21 cellular contexts compared by ENCODE assay signal in genomic region chr9:14746655-14747054, GRCh38. TPM values are rescaled to one million over a fixed set of nuclear protein-coding genes. Genes with fewer than 3 reads are reported as not detected.
DNase-seq lines count a peak whose midpoint lies in the region; ATAC-seq, FAIRE-seq and TF ChIP-seq lines count a peak whose summit lies in the region.
"Had no signal": no experiment of that assay in that cellular context is flagged by ENCODE, and none has a peak within 500 bp of the region (broad histone marks: within the 10 kb centered on the region; RNA-seq: fewer than 3 reads in every experiment).

No MANE protein-coding gene starts in this region.

- H3K27ac Mint-ChIP-seq in endothelial cell (ENCODE audit: unreplicated experiment) = peak overlapping the region; percentile 91
- H3K27ac Mint-ChIP-seq in activated T-cell treated with anti-CD3 and anti-CD28 coated beads, Interleukin-2, amount 50 U/mL, for 72 hours = no peak overlapping the region
- H3K27ac Mint-ChIP-seq: CD4-positive, alpha-beta T cell had no signal

- no peaks in the 10 kb centered on the region for H3K79me2 ChIP-seq in keratinocyte (ENCODE audit: control insufficient read depth, insufficient read depth, low read length)

- H3K9me1 ChIP-seq in keratinocyte (ENCODE audit: control insufficient read depth, extremely low read depth, insufficient read depth, low read length) = no peaks in the 10 kb centered on the region

- H3K36me3 ChIP-seq in bronchial epithelial cell (ENCODE audit: control insufficient read depth, insufficient read depth, low read length) (no peaks in the 10 kb centered on the region), keratinocyte (ENCODE audit: control insufficient read depth in 2 of 2, extremely low read depth in 1 of 2, insufficient read depth in 2 of 2, low read length in 2 of 2) (no peaks in the 10 kb centered on the region)
- H3K36me3 ChIP-seq: BLaER1 had no signal

- ATAC-seq in activated T-cell treated with anti-CD3 and anti-CD28 coated beads, Interleukin-2, amount 50 U/mL, for 72 hours (replicated peaks in 1 of 2) = no peak
- ATAC-seq in HG02763 (IDR thresholded peaks at IDR 0.05; ENCODE audit: unreplicated experiment) = no peak

- H3K4me1 ChIP-seq in keratinocyte (ENCODE audit: control insufficient read depth, extremely low read depth, insufficient read depth, low read length) = peaks cover 7% of the 10 kb centered on the region

- H2AFZ ChIP-seq in keratinocyte (ENCODE audit: control insufficient read depth, low read length) = no peak overlapping the region

- no peaks in the 10 kb centered on the region for H3K36me3 Mint-ChIP-seq in endothelial cell (ENCODE audit: low read depth, unreplicated experiment)
- no peaks in the 10 kb centered on the region for H3K36me3 Mint-ChIP-seq in activated T-cell treated with anti-CD3 and anti-CD28 coated beads, Interleukin-2, amount 50 U/mL, for 72 hours (ENCODE audit: insufficient read depth in 2 of 2)

- no peaks in the 10 kb centered on the region for H4K20me1 ChIP-seq in keratinocyte (ENCODE audit: control insufficient read depth, extremely low read depth, insufficient read depth, low read length)
- H4K20me1 ChIP-seq: BLaER1 had no signal

- dilution Hi-C loops in keratinocyte (cut with MboI; ENCODE audit: extremely low pct_ligation_motif_present, low sequenced_read_pairs) = no loop called here

- H3K27ac ChIP-seq in keratinocyte (ENCODE audit: control insufficient read depth, insufficient read depth, low read length) = peak overlapping the region; percentile 7
- H3K27ac ChIP-seq: BLaER1 had no signal

- no peak overlapping the region for H3K9ac ChIP-seq in keratinocyte (ENCODE audit: control insufficient read depth, extremely low read depth, insufficient read depth, low read length)
- H3K9ac ChIP-seq: BLaER1 had no signal

- no peak for FAIRE-seq in bronchial epithelial cell (lab: Jason Lieb, UNC)
- no peak for FAIRE-seq in keratinocyte (lab: Jason Lieb, UNC)
- FAIRE-seq: H1 had no signal

- no peaks in the 10 kb centered on the region for H3K9me3 Mint-ChIP-seq in endothelial cell (ENCODE audit: unreplicated experiment)
- H3K9me3 Mint-ChIP-seq in activated T-cell treated with anti-CD3 and anti-CD28 coated beads, Interleukin-2, amount 50 U/mL, for 72 hours = peaks cover 3% of the 10 kb centered on the region in 2 donors
- H3K9me3 Mint-ChIP-seq: CD4-positive, alpha-beta T cell had no signal

- no peak overlapping the region for H3K4me3 Mint-ChIP-seq in endothelial cell (ENCODE audit: unreplicated experiment)
- H3K4me3 Mint-ChIP-seq in activated T-cell treated with anti-CD3 and anti-CD28 coated beads, Interleukin-2, amount 50 U/mL, for 72 hours = no peak overlapping the region
- H3K4me3 Mint-ChIP-seq: CD4-positive, alpha-beta T cell had no signal

- peak overlapping the region; percentile 14 for H3K4me2 ChIP-seq in keratinocyte (ENCODE audit: control insufficient read depth, extremely low read depth, insufficient read depth, low read depth, low read length)
- H3K4me2 ChIP-seq: BLaER1 had no signal

- peaks cover 53% of the 10 kb centered on the region for H3K4me1 Mint-ChIP-seq in endothelial cell (ENCODE audit: unreplicated experiment)
- peaks cover 13% of the 10 kb centered on the region for H3K4me1 Mint-ChIP-seq in activated T-cell treated with anti-CD3 and anti-CD28 coated beads, Interleukin-2, amount 50 U/mL, for 72 hours (ENCODE audit: low read depth)

- DNase-seq in bronchial epithelial cell (ENCODE audit: low read depth) (peak; percentile 29), endothelial cell (ENCODE audit: low spot score) (no peak), keratinocyte (ENCODE audit: low read depth, low spot score) (no peak), NCI-H345 (lab: John Stamatoyannopoulos, UW) (no peak), RPMI8226 (no peak)
- DNase-seq in activated T-cell treated with anti-CD3 and anti-CD28 coated beads, Interleukin-2, amount 50 U/mL, for 72 hours = no peak
- DNase-seq: ACHN; CD4-positive, alpha-beta T cell; COR-L47; DMS79; KBM-7; MM.1S; NCI-H1048; NCI-H1417 treated with DMSO at 0.1 percent for 48 hours; NCI-H187 treated with DMSO at 0.1 percent for 48 hours; NCI-H2107; NK-92 treated with Interleukin-12 subunit alpha and Interleukin-12 subunit beta, amount 100 ng/mL, for 24 hours had no signal

- H3K27me3 ChIP-seq in bronchial epithelial cell (ENCODE audit: control insufficient read depth, insufficient read depth, low read length) (no peaks in the 10 kb centered on the region), keratinocyte (ENCODE audit: control insufficient read depth, extremely low read depth, insufficient read depth, low read length) (no peaks in the 10 kb centered on the region)
- H3K27me3 ChIP-seq: BLaER1 had no signal

- TF ChIP-seq CTCF in bronchial epithelial cell (IDR thresholded peaks at IDR 0.05; ENCODE audit: insufficient read depth, low read length, severe bottlenecking) (no peak), endothelial cell (IDR thresholded peaks at IDR 0.05; ENCODE audit: unreplicated experiment) (no peak), keratinocyte (optimal IDR thresholded peaks at IDR 0.05 in 1 of 3, IDR thresholded peaks at IDR 0.05 in 1 of 3, conservative IDR thresholded peaks at IDR 0.05 in 1 of 3; ENCODE audit: extremely low read depth in 1 of 3, insufficient read depth in 2 of 3, low read length in 3 of 3) (no peak)

- H3K27me3 Mint-ChIP-seq in endothelial cell (ENCODE audit: unreplicated experiment) = peaks cover 1% of the 10 kb centered on the region
- peaks cover 22% of the 10 kb centered on the region for H3K27me3 Mint-ChIP-seq in activated T-cell treated with anti-CD3 and anti-CD28 coated beads, Interleukin-2, amount 50 U/mL, for 72 hours (ENCODE audit: low read depth)

- H3K4me3 ChIP-seq in bronchial epithelial cell (ENCODE audit: low read depth, low read length) = no peak overlapping the region
- no peak overlapping the region for H3K4me3 ChIP-seq in keratinocyte (ENCODE audit: control insufficient read depth in 2 of 3, extremely low read depth in 1 of 3, insufficient read depth in 2 of 3, low read depth in 1 of 3, low read length in 3 of 3)
- H3K4me3 ChIP-seq: BLaER1 had no signal

- no peaks in the 10 kb centered on the region for H3K9me3 ChIP-seq in keratinocyte (ENCODE audit: control insufficient read depth, low read depth, low read length)
- H3K9me3 ChIP-seq: BLaER1 had no signal

RNA-seq across cellular contexts. Expression of gene CER1, which starts 24.1 kb away (rescaled TPM):
- total RNA-seq in bronchial epithelial cell = not detected in 2 replicates
- total RNA-seq in endothelial cell (ENCODE audit: unreplicated experiment) = 5.2 TPM
- polyA plus RNA-seq in keratinocyte = not detected in 3 replicates
- polyA plus RNA-seq in keratinocyte (2011; ENCODE audit: low read depth) = not detected
- polyA plus RNA-seq in keratinocyte (2011; cell fraction: cytosol; rRNA removed) = not detected in 2 replicates
- not detected in 2 replicates for polyA plus RNA-seq in keratinocyte (2011; cell fraction: nucleus; rRNA removed)
- polyA plus RNA-seq in keratinocyte (2012; ENCODE audit: low replicate concordance) = not detected in 2 replicates
- not detected in 3 replicates for polyA minus RNA-seq in keratinocyte
- not detected for polyA minus RNA-seq in keratinocyte (2011; cell fraction: cytosol; rRNA and poly(A)+ RNA removed)
- not detected in 2 replicates for polyA minus RNA-seq in keratinocyte (2011; cell fraction: nucleus; rRNA and poly(A)+ RNA removed)
- total RNA-seq in activated T-cell treated with anti-CD3 and anti-CD28 coated beads, Interleukin-2, amount 50 U/mL, for 72 hours = not detected
- total RNA-seq: CD4-positive, alpha-beta T cell; NCI-H460 had no signal

RNA-seq across cellular contexts. Expression of gene ZDHHC21, which starts 53.4 kb away (rescaled TPM):
- total RNA-seq in bronchial epithelial cell = 8.4 and 21.6 TPM in 2 replicates
- total RNA-seq in endothelial cell (ENCODE audit: unreplicated experiment) = 16.5 TPM
- polyA plus RNA-seq in keratinocyte = 2.0 to 4.2 TPM (median 3.9 TPM) in 3 replicates
- polyA plus RNA-seq in keratinocyte (2011; ENCODE audit: low read depth) = 5.6 TPM
- 0.95 and 2.3 TPM in 2 replicates for polyA plus RNA-seq in keratinocyte (2011; cell fraction: cytosol; rRNA removed)
- 6.9 and 10.1 TPM in 2 replicates for polyA plus RNA-seq in keratinocyte (2011; cell fraction: nucleus; rRNA removed)
- 2.1 and 6.0 TPM in 2 replicates for polyA plus RNA-seq in keratinocyte (2012; ENCODE audit: low replicate concordance)
- 1.1 to 6.2 TPM (median 3.6 TPM) in 3 replicates for polyA minus RNA-seq in keratinocyte
- 1.2 TPM for polyA minus RNA-seq in keratinocyte (2011; cell fraction: cytosol; rRNA and poly(A)+ RNA removed)
- 8.2 and 14.7 TPM in 2 replicates for polyA minus RNA-seq in keratinocyte (2011; cell fraction: nucleus; rRNA and poly(A)+ RNA removed)
- 1 to 10 TPM; 7.4 to 7.8 TPM for total RNA-seq in activated T-cell treated with anti-CD3 and anti-CD28 coated beads, Interleukin-2, amount 50 U/mL, for 72 hours
